In the genomic region with DNA sequence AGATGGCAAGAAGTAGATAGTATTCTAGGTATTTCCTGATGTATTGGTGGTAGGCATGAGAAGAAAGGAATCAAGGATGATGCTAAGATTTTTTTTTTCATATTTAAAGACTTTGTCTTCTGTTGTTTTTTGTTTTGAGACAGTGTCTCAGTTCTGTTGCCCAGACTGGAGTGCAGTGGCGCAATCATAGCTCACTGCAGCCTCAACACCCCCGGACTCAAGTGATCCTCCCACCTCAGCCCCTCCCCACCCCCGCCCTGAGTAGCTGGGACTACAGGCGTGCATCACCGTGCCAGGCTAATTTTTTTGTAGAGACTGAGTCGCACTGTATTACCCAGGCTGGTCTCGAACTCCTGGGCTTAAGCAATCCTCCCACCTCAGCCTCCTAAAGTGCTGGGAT, we compare ENCODE assay signal across 1 cellular context.
A peak's percentile ranks its signal among the peaks of the same experiment; 100 is the strongest.
TF ChIP-seq lines count a peak whose summit lies in the region.

No MANE protein-coding gene starts in this region.

TF ChIP-seq in HepG2, 621 proteins besides CTCF, POLR2A, EP300 and RAD21 (continued from another document):
- TF ChIP-seq, protein P1, sequence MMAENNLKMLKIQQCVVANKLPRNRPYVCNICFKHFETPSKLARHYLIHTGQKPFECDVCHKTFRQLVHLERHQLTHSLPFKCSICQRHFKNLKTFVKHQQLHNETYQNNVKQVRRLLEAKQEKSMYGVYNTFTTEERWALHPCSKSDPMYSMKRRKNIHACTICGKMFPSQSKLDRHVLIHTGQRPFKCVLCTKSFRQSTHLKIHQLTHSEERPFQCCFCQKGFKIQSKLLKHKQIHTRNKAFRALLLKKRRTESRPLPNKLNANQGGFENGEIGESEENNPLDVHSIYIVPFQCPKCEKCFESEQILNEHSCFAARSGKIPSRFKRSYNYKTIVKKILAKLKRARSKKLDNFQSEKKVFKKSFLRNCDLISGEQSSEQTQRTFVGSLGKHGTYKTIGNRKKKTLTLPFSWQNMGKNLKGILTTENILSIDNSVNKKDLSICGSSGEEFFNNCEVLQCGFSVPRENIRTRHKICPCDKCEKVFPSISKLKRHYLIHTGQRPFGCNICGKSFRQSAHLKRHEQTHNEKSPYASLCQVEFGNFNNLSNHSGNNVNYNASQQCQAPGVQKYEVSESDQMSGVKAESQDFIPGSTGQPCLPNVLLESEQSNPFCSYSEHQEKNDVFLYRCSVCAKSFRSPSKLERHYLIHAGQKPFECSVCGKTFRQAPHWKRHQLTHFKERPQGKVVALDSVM (CRISPR knock-in tag; IDR thresholded peaks at IDR 0.05): 0 out of 2 replicates have a peak, but pooled peaks have one; percentile 4
